ENCODE assay signal across 11 cellular contexts in the genomic region with DNA sequence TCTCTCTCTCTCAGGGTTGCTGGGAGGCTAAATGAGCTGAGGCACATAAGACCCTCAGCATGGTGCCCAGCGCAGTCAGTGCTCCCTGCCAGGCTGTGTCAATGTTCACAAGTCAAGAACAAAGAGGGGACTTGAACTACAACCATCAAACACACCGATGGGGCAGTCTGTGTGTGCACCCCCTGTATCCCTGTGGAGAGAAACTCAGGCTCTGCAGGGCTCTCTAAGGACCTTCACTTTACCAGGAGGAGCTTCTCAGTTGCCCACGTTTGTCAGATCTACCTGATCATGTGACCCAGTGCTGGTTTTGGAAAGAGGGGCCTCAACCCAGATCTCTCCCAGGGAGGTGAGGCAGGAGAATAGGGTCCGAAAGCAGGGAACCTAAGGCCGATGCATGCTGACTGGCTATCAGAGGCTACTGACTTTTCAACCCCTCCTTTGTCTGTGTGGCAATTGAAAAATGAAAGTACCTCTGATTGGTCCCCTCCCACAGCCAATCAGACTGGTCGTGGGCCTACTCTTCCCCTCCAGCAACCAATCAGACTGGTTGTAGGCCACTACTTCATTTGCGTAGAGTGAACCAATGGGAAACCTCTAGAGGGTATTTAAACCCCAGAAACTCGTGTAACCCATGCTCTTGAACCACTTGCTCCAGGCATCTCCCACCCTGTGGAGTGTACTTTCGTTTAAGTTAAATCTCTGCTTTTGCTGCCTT. TPM values are rescaled to one million over a fixed set of nuclear protein-coding genes. Genes with fewer than 3 reads are reported as not detected.
A peak's percentile ranks its signal among the peaks of the same experiment; 100 is the strongest.
DNase-seq lines count a peak whose midpoint lies in the region; ATAC-seq, FAIRE-seq and TF ChIP-seq lines count a peak whose summit lies in the region.
"Had no signal": no experiment of that assay in that cellular context is flagged by ENCODE, and none has a peak within 500 bp of the region (broad histone marks: within the 10 kb centered on the region; RNA-seq: fewer than 3 reads in every experiment).

No MANE protein-coding gene starts in this region.

- in situ Hi-C loops in K562 (cut with MboI): no loop called here

- no TSS peak for BruUV-seq in K562 (replicated peaks; lab: Mats Ljungman, UMichigan)
- BruUV-seq in PC-9 (replicated peaks; lab: Mats Ljungman, UMichigan): no TSS peak

- H3K27me3 ChIP-seq in GM23338 (ENCODE audit: insufficient read depth) (peaks cover 23% of the 10 kb centered on the region; the same call in 1 of the 2 replicates), K562 (ENCODE audit: control insufficient read depth in 2 of 2, insufficient read depth in 2 of 2, low read length in 2 of 2) (peaks cover 0 to 4% of the 10 kb centered on the region in 2 experiments; a peak in 1 of 5 replicates), neuronal stem cell (ENCODE audit: control insufficient read depth in 3 of 3, insufficient read depth in 3 of 3, low read depth in 1 of 3, low read length in 3 of 3) (peaks cover 0 to 30% (median 2%) of the 10 kb centered on the region in 3 experiments), PC-9 (ENCODE audit: insufficient read depth, low read depth) (no peaks in the 10 kb centered on the region), endodermal cell (ENCODE audit: control insufficient read depth, insufficient read depth, low read length, poor library complexity, severe bottlenecking) (peaks cover 20% of the 10 kb centered on the region)

- H2BK12ac ChIP-seq in neuronal stem cell (ENCODE audit: low read length): no peak overlapping the region

- FAIRE-seq in K562 (lab: Jason Lieb, UNC): peak; percentile 75

- no peak overlapping the region for H2BK120ac ChIP-seq in neuronal stem cell (ENCODE audit: low read depth, low read length)

- H3K14ac ChIP-seq in neuronal stem cell (ENCODE audit: low read length): no peak overlapping the region

- intact Hi-C loops in K562 (cut with micrococcal nuclease): no loop called here
- intact Hi-C loops in PC-9 (cut with micrococcal nuclease; ENCODE audit: unreplicated experiment): no loop called here

- H3K4me1 Mint-ChIP-seq in GM23338 (peaks cover 17% of the 10 kb centered on the region; the same call in 2 of the 3 replicates), endodermal cell (no peaks in the 10 kb centered on the region)
- H3K4me1 Mint-ChIP-seq: T-cell had no signal

- POLR2A ChIA-PET in K562 (lab: Yijun Ruan, JAX) (no interaction called here), PC-9 (lab: Charles Lee; ENCODE audit: unreplicated experiment) (no interaction called here)

- ATAC-seq in GM23338 (peak; percentile 55), K562 (peak; percentile 95), GM19397 (IDR thresholded peaks at IDR 0.05; ENCODE audit: unreplicated experiment) (no peak)
- ATAC-seq: T-cell had no signal

- H2AFZ ChIP-seq in GM23338: no peak overlapping the region
- peak overlapping the region; percentile 79 for H2AFZ ChIP-seq in K562 (ENCODE audit: low read depth, low read length)
- peak overlapping the region; percentile 51 for H2AFZ ChIP-seq in neuronal stem cell (ENCODE audit: low read length)
- no peak overlapping the region for H2AFZ ChIP-seq in PC-9

- no peak overlapping the region for H3K4ac ChIP-seq in neuronal stem cell (ENCODE audit: low read length)

- H3K4me3 Mint-ChIP-seq in GM23338 (no peak overlapping the region), endodermal cell (no peak overlapping the region)
- H3K4me3 Mint-ChIP-seq: T-cell had no signal

- no peaks in the 10 kb centered on the region for H3K9me3 ChIP-seq in K562 (replicated peaks; ENCODE audit: control insufficient read depth, insufficient read depth, low read depth, low read length)
- no peaks in the 10 kb centered on the region for H3K9me3 ChIP-seq in neuronal stem cell (replicated peaks in 1 of 2; ENCODE audit: control insufficient read depth in 2 of 2, insufficient read depth in 1 of 2, low read depth in 1 of 2, low read length in 2 of 2)
- H3K9me3 ChIP-seq in PC-9 (ENCODE audit: insufficient read depth, low read depth): no peaks in the 10 kb centered on the region
- no peaks in the 10 kb centered on the region for H3K9me3 ChIP-seq in endodermal cell (ENCODE audit: control insufficient read depth, low read length)

- H3F3A ChIP-seq in GM23338 (replicated peaks; ENCODE audit: low read depth) (no peaks in the 10 kb centered on the region), PC-9 (ENCODE audit: insufficient read depth, low read depth) (no peaks in the 10 kb centered on the region)

- TF ChIP-seq POLR2A in K562 (conservative IDR thresholded peaks at IDR 0.05): no peak

- peak overlapping the region; percentile 68 for H2AK5ac ChIP-seq in neuronal stem cell (ENCODE audit: low read depth, low read length)

- H3K4me2 ChIP-seq in GM23338: no peak overlapping the region
- peak overlapping the region; percentile 53 for H3K4me2 ChIP-seq in K562 (ENCODE audit: insufficient read depth, low read length)
- H3K4me2 ChIP-seq in neuronal stem cell (ENCODE audit: insufficient read depth, low read length, poor library complexity, severe bottlenecking): no peak overlapping the region
- H3K4me2 ChIP-seq in PC-9: no peak overlapping the region

- H3K4me3 ChIP-seq in GM23338 (no peak overlapping the region), K562 (no peak overlapping the region), neuronal stem cell (ENCODE audit: low read length in 2 of 2) (no peak overlapping the region), PC-9 (no peak overlapping the region), endodermal cell (ENCODE audit: low read length) (no peak overlapping the region)

- no peaks in the 10 kb centered on the region for H3K79me1 ChIP-seq in neuronal stem cell (ENCODE audit: low read depth, low read length)

- no peak overlapping the region for H2BK15ac ChIP-seq in neuronal stem cell (ENCODE audit: low read length)

- CTCF ChIA-PET in K562 (lab: Yijun Ruan, JAX; ENCODE audit: low intra/inter-chr PET ratio) (no interaction called here), PC-9 (lab: Charles Lee) (no interaction called here)

- peak; percentile 59 for DNase-seq in GM23338 (ENCODE audit: low spot score)
- peak; percentile 30 for DNase-seq in NCI-H146 (lab: John Stamatoyannopoulos, UW)
- DNase-seq in K562 (ENCODE audit: extremely low read depth in 1 of 4, low spot score in 3 of 4): peak; percentile 37 to 70 (median 44)
- DNase-seq in neuronal stem cell (ENCODE audit: low spot score): no peak
- no peak for DNase-seq in PC-9
- DNase-seq in endodermal cell: no peak
- DNase-seq: activated effector memory CD4-positive, alpha-beta T cell treated with anti-CD3 and anti-CD28 coated beads, Interleukin-2, amount 50 U/mL, for 16 hours; T-cell had no signal

- no peak overlapping the region for H2BK5ac ChIP-seq in neuronal stem cell (ENCODE audit: low read length)

- H3K27me3 Mint-ChIP-seq in GM23338 (ENCODE audit: insufficient read depth, low read depth, poor library complexity): peaks cover 27% of the 10 kb centered on the region
- H3K27me3 Mint-ChIP-seq in endodermal cell (ENCODE audit: insufficient read depth): peaks cover 43% of the 10 kb centered on the region

- H4K20me1 ChIP-seq in GM23338 (replicated peaks; ENCODE audit: insufficient read depth) (no peaks in the 10 kb centered on the region), K562 (replicated peaks; ENCODE audit: control insufficient read depth, insufficient read depth, low read length) (no peaks in the 10 kb centered on the region; the same call in 1 of the 2 replicates), PC-9 (ENCODE audit: insufficient read depth) (no peaks in the 10 kb centered on the region)

- H3K4me1 ChIP-seq in GM23338 (ENCODE audit: insufficient read depth) (peaks cover 3% of the 10 kb centered on the region; the same call in 1 of the 2 replicates), K562 (replicated peaks in 1 of 2; ENCODE audit: control insufficient read depth in 2 of 2, insufficient read depth in 2 of 2, low read length in 2 of 2) (no peaks in the 10 kb centered on the region), neuronal stem cell (ENCODE audit: control insufficient read depth in 2 of 2, insufficient read depth in 1 of 2, low read depth in 1 of 2, low read length in 2 of 2) (peaks cover 0 to 29% of the 10 kb centered on the region in 2 donors), PC-9 (replicated peaks; ENCODE audit: insufficient read depth) (peaks cover 12% of the 10 kb centered on the region), endodermal cell (ENCODE audit: control insufficient read depth, insufficient read depth, low read length) (no peaks in the 10 kb centered on the region)

- no peaks in the 10 kb centered on the region for H3K9me2 ChIP-seq in GM23338 (ENCODE audit: insufficient read depth)
- H3K9me2 ChIP-seq in PC-9 (ENCODE audit: insufficient read depth): no peaks in the 10 kb centered on the region

- H3K27ac Mint-ChIP-seq in GM23338: no peak overlapping the region
- H3K27ac Mint-ChIP-seq in endodermal cell: no peak overlapping the region
- H3K27ac Mint-ChIP-seq: IgD-negative memory B cell, T-cell had no signal

- H3K9ac ChIP-seq in K562 (ENCODE audit: insufficient read depth in 1 of 2, low read depth in 2 of 2, low read length in 2 of 2) (no peak overlapping the region), neuronal stem cell (ENCODE audit: low read depth, low read length, poor library complexity) (no peak overlapping the region), endodermal cell (ENCODE audit: extremely low read depth, low read length, poor library complexity, severe bottlenecking) (no peak overlapping the region)

- H4K8ac ChIP-seq in neuronal stem cell (ENCODE audit: low read depth, low read length): no peak overlapping the region

- H3K79me2 ChIP-seq in GM23338 (replicated peaks; ENCODE audit: insufficient read depth) (no peaks in the 10 kb centered on the region), K562 (ENCODE audit: control insufficient read depth, insufficient read depth, low read length) (no peaks in the 10 kb centered on the region), PC-9 (ENCODE audit: low read depth) (no peaks in the 10 kb centered on the region)

- no peak for TF ChIP-seq RAD21 in K562 (CRISPR knock-in tag; conservative IDR thresholded peaks at IDR 0.05 in 1 of 2, IDR thresholded peaks at IDR 0.05 in 1 of 2)

- no peak overlapping the region for H3K23ac ChIP-seq in neuronal stem cell (ENCODE audit: low read depth, low read length, poor library complexity)

- H3K18ac ChIP-seq in neuronal stem cell (ENCODE audit: low read length): peak overlapping the region; percentile 96

- H3K36me3 ChIP-seq in GM23338 (ENCODE audit: insufficient read depth) (no peaks in the 10 kb centered on the region), K562 (ENCODE audit: control insufficient read depth, insufficient read depth, low read length) (no peaks in the 10 kb centered on the region), neuronal stem cell (replicated peaks in 1 of 2; ENCODE audit: control insufficient read depth in 2 of 2, insufficient read depth in 2 of 2, low read length in 2 of 2) (no peaks in the 10 kb centered on the region), PC-9 (ENCODE audit: low read depth) (no peaks in the 10 kb centered on the region), endodermal cell (ENCODE audit: control insufficient read depth, insufficient read depth, low read length) (no peaks in the 10 kb centered on the region)

- no peak for TF ChIP-seq EP300 in K562 (IDR thresholded peaks at IDR 0.05; ENCODE audit: low read length)

- TF ChIP-seq CTCF in GM23338 (conservative IDR thresholded peaks at IDR 0.05; ENCODE audit: low read depth in 2 of 2) (no peak), K562 (IDR thresholded peaks at IDR 0.05 in 2 of 3, conservative IDR thresholded peaks at IDR 0.05 in 1 of 3; ENCODE audit: insufficient read depth in 2 of 3, low read depth in 1 of 3, low read length in 3 of 3) (no peak), PC-9 (conservative IDR thresholded peaks at IDR 0.05) (no peak), endodermal cell (conservative IDR thresholded peaks at IDR 0.05) (no peak)

- WGBS in K562 (ENCODE audit: insufficient coverage, low coverage, missing lambda C conversion rate): 16% methylated on average over 9 of the region's 9 CpGs
- WGBS in neuronal stem cell (ENCODE audit: extremely low coverage in 2 of 2, insufficient read length in 2 of 2, insufficient replicate concordance in 1 of 2), 2 donors: no CpG with 5 or more reads among the region's 9 CpGs
- 85 to 90% methylated on average over 5 to 9 of the region's 9 CpGs for WGBS in endodermal cell (ENCODE audit: insufficient coverage in 1 of 2, insufficient read length in 1 of 2), 2 experiments

- H3K36me3 Mint-ChIP-seq in GM23338 (ENCODE audit: low read depth) (no peaks in the 10 kb centered on the region), endodermal cell (ENCODE audit: low read depth) (no peaks in the 10 kb centered on the region)
- H3K36me3 Mint-ChIP-seq: IgD-negative memory B cell, T-cell had no signal

- no peak overlapping the region for H4K91ac ChIP-seq in neuronal stem cell (ENCODE audit: low read depth, low read length, poor library complexity)

- no peak overlapping the region for H3K27ac ChIP-seq in GM23338 (ENCODE audit: low read depth)
- H3K27ac ChIP-seq in K562 (ENCODE audit: extremely low read depth, low read depth, low read length): no peak overlapping the region
- no peak overlapping the region for H3K27ac ChIP-seq in neuronal stem cell (replicated peaks; ENCODE audit: low read length)
- no peak overlapping the region for H3K27ac ChIP-seq in PC-9
- H3K27ac ChIP-seq in endodermal cell (ENCODE audit: low read depth, low read length): no peak overlapping the region

- H3K9me3 Mint-ChIP-seq in GM23338 (no peaks in the 10 kb centered on the region), endodermal cell (no peaks in the 10 kb centered on the region)
- H3K9me3 Mint-ChIP-seq: IgD-negative memory B cell, T-cell had no signal

- H3K9me1 ChIP-seq in K562 (ENCODE audit: control insufficient read depth, insufficient read depth, low read length): no peaks in the 10 kb centered on the region

RNA-seq across cellular contexts. Expression of gene RHCG, which starts 34.0 kb away (rescaled TPM):
- total RNA-seq in GM23338 (2014; rRNA removed; shearing (Covaris generic)): 0.63 TPM in 1 of 2 replicates, not detected in the other
- polyA plus RNA-seq in GM23338 (2016; fragmentation: Nextera tagmentation; extraction: Ambion mirVana) (0.21 and 0.35 TPM in 2 replicates), K562 (2011; rRNA removed) (not detected in 2 replicates), K562 (2014; fragmentation: Illumina TruSeq; extraction: Trizol) (not detected in 2 replicates), K562 (2014; fragmentation: Nextera tagmentation; extraction: Ambion mirVana) (not detected), K562 (2014; rRNA removed) (not detected in 2 replicates)
- not detected in 2 replicates for total RNA-seq in K562 (2011; cell fraction: chromatin; rRNA removed; ENCODE audit: low replicate concordance)
- not detected in 2 replicates for total RNA-seq in K562 (2011; cell fraction: nucleolus; rRNA removed)
- not detected in 2 replicates for total RNA-seq in K562 (2011; cell fraction: nucleoplasm; rRNA removed)
- total RNA-seq in K562 (2014; rRNA removed) (not detected in 2 replicates), K562 (2014; rRNA removed; fragmentation: Illumina TruSeq; extraction: Trizol) (not detected in 2 replicates), K562 (2015; rRNA removed; fragmentation: Illumina TruSeq; extraction: Trizol) (not detected in 2 replicates), K562 (2021) (not detected in 2 replicates), PC-9 (2021) (0.26 and 0.60 TPM in 2 replicates), endodermal cell (not detected)
- polyA plus RNA-seq in K562 (2011; cell fraction: cytosol; rRNA removed): not detected in 2 replicates
- polyA plus RNA-seq in K562 (2011; cell fraction: nucleus; rRNA removed): not detected in 2 replicates
- not detected in 2 replicates for polyA plus RNA-seq in K562 (2012)
- polyA minus RNA-seq in K562 (2011; rRNA and poly(A)+ RNA removed): not detected in 2 replicates
- not detected in 2 replicates for polyA minus RNA-seq in K562 (2011; cell fraction: cytosol; rRNA and poly(A)+ RNA removed)
- polyA minus RNA-seq in K562 (2011; cell fraction: nucleus; rRNA and poly(A)+ RNA removed): not detected in 2 replicates
- polyA plus RNA-seq in neuronal stem cell (2013, experiment 1 of 2): not detected
- not detected for polyA plus RNA-seq in neuronal stem cell (2013, experiment 2 of 2)
- polyA plus RNA-seq in endodermal cell (2013, experiment 1 of 2): 0.11 TPM
- not detected for polyA plus RNA-seq in endodermal cell (2013, experiment 2 of 2)
- total RNA-seq: mononuclear cell, T-cell had no signal
- polyA plus RNA-seq: IgD-negative memory B cell had no signal

Comparison
In these comparisons a context has a peak if more than half of its experiments do, and no peak if none do; other contexts are left out.
1. DNase-seq: peak in GM23338 (single experiment), NCI-H146 (single experiment) and K562 (4 of 4); none in neuronal stem cell (single experiment), PC-9 (0 of 2) and endodermal cell (single experiment).
2. H2AFZ ChIP-seq: peak in K562 (single experiment) and neuronal stem cell (single experiment); none in GM23338 (single experiment) and PC-9 (single experiment).